In genomic region chr2:241302759-241303651, GRCh38 we compare ENCODE assay signal across 1 cellular context.
TF ChIP-seq lines count a peak whose summit lies in the region.

No MANE protein-coding gene starts in this region.

TF ChIP-seq in WTC11, 78 proteins besides CTCF, POLR2A, EP300 and RAD21 (continued from another document):
- TF ChIP-seq, protein P1, sequence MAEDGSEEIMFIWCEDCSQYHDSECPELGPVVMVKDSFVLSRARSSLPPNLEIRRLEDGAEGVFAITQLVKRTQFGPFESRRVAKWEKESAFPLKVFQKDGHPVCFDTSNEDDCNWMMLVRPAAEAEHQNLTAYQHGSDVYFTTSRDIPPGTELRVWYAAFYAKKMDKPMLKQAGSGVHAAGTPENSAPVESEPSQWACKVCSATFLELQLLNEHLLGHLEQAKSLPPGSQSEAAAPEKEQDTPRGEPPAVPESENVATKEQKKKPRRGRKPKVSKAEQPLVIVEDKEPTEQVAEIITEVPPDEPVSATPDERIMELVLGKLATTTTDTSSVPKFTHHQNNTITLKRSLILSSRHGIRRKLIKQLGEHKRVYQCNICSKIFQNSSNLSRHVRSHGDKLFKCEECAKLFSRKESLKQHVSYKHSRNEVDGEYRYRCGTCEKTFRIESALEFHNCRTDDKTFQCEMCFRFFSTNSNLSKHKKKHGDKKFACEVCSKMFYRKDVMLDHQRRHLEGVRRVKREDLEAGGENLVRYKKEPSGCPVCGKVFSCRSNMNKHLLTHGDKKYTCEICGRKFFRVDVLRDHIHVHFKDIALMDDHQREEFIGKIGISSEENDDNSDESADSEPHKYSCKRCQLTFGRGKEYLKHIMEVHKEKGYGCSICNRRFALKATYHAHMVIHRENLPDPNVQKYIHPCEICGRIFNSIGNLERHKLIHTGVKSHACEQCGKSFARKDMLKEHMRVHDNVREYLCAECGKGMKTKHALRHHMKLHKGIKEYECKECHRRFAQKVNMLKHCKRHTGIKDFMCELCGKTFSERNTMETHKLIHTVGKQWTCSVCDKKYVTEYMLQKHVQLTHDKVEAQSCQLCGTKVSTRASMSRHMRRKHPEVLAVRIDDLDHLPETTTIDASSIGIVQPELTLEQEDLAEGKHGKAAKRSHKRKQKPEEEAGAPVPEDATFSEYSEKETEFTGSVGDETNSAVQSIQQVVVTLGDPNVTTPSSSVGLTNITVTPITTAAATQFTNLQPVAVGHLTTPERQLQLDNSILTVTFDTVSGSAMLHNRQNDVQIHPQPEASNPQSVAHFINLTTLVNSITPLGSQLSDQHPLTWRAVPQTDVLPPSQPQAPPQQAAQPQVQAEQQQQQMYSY (CRISPR knock-in tag; IDR thresholded peaks at IDR 0.05) = no peak
- TF ChIP-seq AFF4 (CRISPR knock-in tag; IDR thresholded peaks at IDR 0.05; ENCODE audit: borderline replicate concordance) = no peak
- TF ChIP-seq NFATC4 (CRISPR knock-in tag; IDR thresholded peaks at IDR 0.05) = no peak
- TF ChIP-seq ZNF317 (CRISPR knock-in tag; IDR thresholded peaks at IDR 0.05; ENCODE audit: borderline replicate concordance, low read depth) = no peak
- no peak for TF ChIP-seq SMAD4 (CRISPR knock-in tag; IDR thresholded peaks at IDR 0.05)
- no peak for TF ChIP-seq ZMAT4 (CRISPR knock-in tag; IDR thresholded peaks at IDR 0.05)
- no peak for TF ChIP-seq ZNF263 (CRISPR knock-in tag; IDR thresholded peaks at IDR 0.05; ENCODE audit: low read depth)
